Comparison of ENCODE assay signal across 8 cellular contexts in the genomic region with DNA sequence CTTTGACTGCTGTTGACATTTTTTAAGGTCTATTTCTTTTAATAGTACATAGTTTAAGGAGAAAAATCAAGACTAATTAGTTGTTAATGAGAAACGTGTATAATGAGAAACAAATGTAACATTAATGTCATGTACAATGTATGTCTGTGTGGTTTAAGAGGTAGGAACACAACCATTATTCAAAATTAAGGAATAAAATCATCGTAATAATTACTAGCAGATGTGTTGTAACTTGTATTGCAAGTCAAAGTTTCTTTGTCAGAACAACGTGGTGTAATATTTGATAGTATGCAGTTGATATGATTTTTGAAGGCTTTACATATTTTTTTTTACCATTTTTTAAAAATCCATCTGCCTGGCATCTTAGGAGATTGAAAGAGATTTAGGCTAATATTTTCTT.
"Had no signal": no experiment of that assay in that cellular context is flagged by ENCODE, and none has a peak within 500 bp of the region (broad histone marks: within the 10 kb centered on the region; RNA-seq: fewer than 3 reads in every experiment).

No MANE protein-coding gene starts in this region.

- H3K27ac Mint-ChIP-seq: GM23338, H9 had no signal

- H3K4me3 ChIP-seq: GM23338, K562 had no signal

- FAIRE-seq: H1, H54, HTR-8/SVneo, K562 had no signal

- H3K9me3 Mint-ChIP-seq: GM23338, H9 had no signal

- DNase-seq: H9, HCEC 1CT, IMR-90 had no signal

- ATAC-seq: GM23338, K562 had no signal

- H3K4me3 Mint-ChIP-seq: GM23338, H9 had no signal
